In the genomic region with DNA sequence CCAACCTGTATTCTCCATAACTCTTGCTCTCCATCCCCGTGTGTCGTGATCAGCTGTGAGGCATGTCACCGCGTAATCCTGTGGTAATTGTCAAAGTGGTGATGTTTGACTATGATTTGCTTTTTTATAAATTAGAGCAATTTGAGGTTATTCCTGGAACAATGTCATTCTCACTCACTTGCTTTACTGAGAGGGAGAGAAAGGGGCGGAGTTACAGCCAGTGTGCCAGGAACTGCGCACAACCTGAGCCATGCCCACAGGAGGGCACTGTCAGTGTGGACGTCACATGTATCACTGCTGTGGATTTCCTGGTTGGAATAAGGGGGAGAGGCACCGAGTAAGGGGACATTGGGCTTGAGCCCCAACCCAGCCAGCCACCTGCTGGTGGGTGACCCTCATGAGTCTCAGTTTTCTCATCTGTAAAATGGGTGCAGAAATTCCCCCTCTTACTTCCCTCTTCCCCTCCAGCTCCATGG, we compare ENCODE assay signal across 22 cellular contexts. TPM values are rescaled to one million over a fixed set of nuclear protein-coding genes. Genes with fewer than 3 reads are reported as not detected.
A peak's percentile ranks its signal among the peaks of the same experiment; 100 is the strongest.
DNase-seq lines count a peak whose midpoint lies in the region; ATAC-seq, FAIRE-seq and TF ChIP-seq lines count a peak whose summit lies in the region.
"Had no signal": no experiment of that assay in that cellular context is flagged by ENCODE, and none has a peak within 500 bp of the region (broad histone marks: within the 10 kb centered on the region; RNA-seq: fewer than 3 reads in every experiment).

No MANE protein-coding gene starts in this region.

- H3K4ac ChIP-seq in IMR-90 (ENCODE audit: low read depth, low read length), result no peak overlapping the region

- in situ Hi-C loops in IMR-90 (cut with MboI; ENCODE audit: low sequenced_read_pairs), result no loop called here

- H3K14ac ChIP-seq in IMR-90 (replicated peaks; ENCODE audit: low read depth, low read length), result no peak overlapping the region

- peaks cover 2% of the 10 kb centered on the region for H3F3A ChIP-seq in SK-N-SH (replicated peaks; ENCODE audit: insufficient read depth)

- H3K4me1 Mint-ChIP-seq in endodermal cell, result peaks cover 12% of the 10 kb centered on the region
- peaks cover 15% of the 10 kb centered on the region for H3K4me1 Mint-ChIP-seq in activated CD4-positive, alpha-beta T cell treated with anti-CD3 and anti-CD28 coated beads for 36 hours
- H3K4me1 Mint-ChIP-seq in stimulated activated effector memory CD8-positive, alpha-beta T cell treated with anti-CD3 and anti-CD28 coated beads, Interleukin-12 subunit alpha, Interleukin-12 subunit beta, amount 100 ng/mL, for 72 hours, result peaks cover 29% of the 10 kb centered on the region

- H3K23ac ChIP-seq in IMR-90 (ENCODE audit: low read depth, low read length), result no peak overlapping the region

- H3K36me3 ChIP-seq in SK-N-SH (replicated peaks in 1 of 2; ENCODE audit: control insufficient read depth in 1 of 2, insufficient read depth in 2 of 2, low read length in 1 of 2), result peaks cover 0 to 2% of the 10 kb centered on the region in 2 experiments
- H3K36me3 ChIP-seq in IMR-90 (ENCODE audit: control insufficient read depth, insufficient read depth, low read length), result no peaks in the 10 kb centered on the region
- no peaks in the 10 kb centered on the region for H3K36me3 ChIP-seq in endodermal cell (ENCODE audit: control insufficient read depth, insufficient read depth, low read length)
- H3K36me3 ChIP-seq in small intestine (ENCODE audit: control insufficient read depth in 2 of 2, insufficient read depth in 2 of 2, low read length in 2 of 2), result no peaks in the 10 kb centered on the region
- H3K36me3 ChIP-seq: ovary, transverse colon had no signal

- intact Hi-C loops in IMR-90 (cut with micrococcal nuclease), result no loop called here
- intact Hi-C loops in activated CD4-positive, alpha-beta T cell treated with anti-CD3 and anti-CD28 coated beads for 36 hours (cut with DNase I, micrococcal nuclease), result no loop called here

- no peak overlapping the region for H4K8ac ChIP-seq in IMR-90 (ENCODE audit: low read depth in 2 of 2, low read length in 2 of 2)

- H2AFZ ChIP-seq in SK-N-SH (ENCODE audit: low read depth), result no peak overlapping the region
- H2AFZ ChIP-seq in IMR-90 (replicated peaks; ENCODE audit: low read length, poor library complexity), result no peak overlapping the region

- no peak overlapping the region for H2AK5ac ChIP-seq in IMR-90 (ENCODE audit: low read depth, low read length)

- H3K9me2 ChIP-seq in SK-N-SH, result no peaks in the 10 kb centered on the region

- H3K27me3 ChIP-seq in SK-N-SH (ENCODE audit: insufficient read depth) (no peaks in the 10 kb centered on the region), IMR-90 (ENCODE audit: control insufficient read depth, insufficient read depth, low read length) (no peaks in the 10 kb centered on the region), endodermal cell (ENCODE audit: control insufficient read depth, insufficient read depth, low read length, poor library complexity, severe bottlenecking) (peaks cover 3% of the 10 kb centered on the region), small intestine (ENCODE audit: control insufficient read depth in 2 of 2, insufficient read depth in 2 of 2, low read length in 2 of 2) (peaks cover 0 to 3% of the 10 kb centered on the region in 2 donors)
- H3K27me3 ChIP-seq: ovary had no signal

- TF ChIP-seq EP300 in SK-N-SH (IDR thresholded peaks at IDR 0.05; ENCODE audit: borderline replicate concordance in 1 of 2, low read depth in 1 of 2, low read length in 1 of 2), result no peak

- DNase-seq in SK-N-SH (peak; percentile 55), IMR-90 (no peak), endodermal cell (no peak), small intestine (peak; percentile 42), AG08395 (ENCODE audit: low spot score) (no peak)
- DNase-seq in activated CD4-positive, alpha-beta T cell treated with anti-CD3 and anti-CD28 coated beads for 36 hours, result no peak
- DNase-seq in stimulated activated effector memory CD8-positive, alpha-beta T cell treated with anti-CD3 and anti-CD28 coated beads, Interleukin-12 subunit alpha, Interleukin-12 subunit beta, amount 100 ng/mL, for 72 hours (ENCODE audit: low spot score in 2 of 2), result no peak
- DNase-seq: activated CD4-positive, CD25-positive, alpha-beta regulatory T cell; activated CD8-positive, alpha-beta T cell treated with anti-CD3 and anti-CD28 coated beads for 36 hours; activated effector memory CD4-positive, alpha-beta T cell treated with anti-CD3 and anti-CD28 coated beads, Interleukin-2, amount 50 U/mL, for 16 hours; activated T-cell treated with anti-CD3 and anti-CD28 coated beads for 4 hours; C1 segment of cervical spinal cord; Calu3; mesenchymal stem cell; NCI-H2171; ovary; RPMI8226; T-helper 9 cell; transverse colon had no signal

- POLR2A ChIA-PET in SK-N-SH (lab: Yijun Ruan, JAX) (interaction anchor here (0.6 to 0.7 kb wide), 2 partner anchors 31 to 56 kb away, joined by 3 read pairs; no protein-coding TSS in a partner anchor), IMR-90 (lab: Charles Lee; ENCODE audit: unreplicated experiment) (no interaction called here)
- POLR2A ChIA-PET in activated CD4-positive, alpha-beta T cell treated with anti-CD3 and anti-CD28 coated beads for 36 hours (lab: Charles Lee), result no interaction called here

- peaks cover 50 to 70% of the 10 kb centered on the region in 2 experiments for H3K4me1 ChIP-seq in SK-N-SH (ENCODE audit: control insufficient read depth in 1 of 2, insufficient read depth in 2 of 2, low read depth in 1 of 2, low read length in 1 of 2)
- peaks cover 30% of the 10 kb centered on the region for H3K4me1 ChIP-seq in IMR-90 (ENCODE audit: control insufficient read depth, insufficient read depth, low read length)
- H3K4me1 ChIP-seq in endodermal cell (ENCODE audit: control insufficient read depth, insufficient read depth, low read length), result peaks cover 17% of the 10 kb centered on the region
- H3K4me1 ChIP-seq in small intestine (ENCODE audit: control insufficient read depth in 2 of 2, insufficient read depth in 1 of 2, low read depth in 1 of 2, low read length in 1 of 2), result peaks cover 6 to 8% of the 10 kb centered on the region in 2 donors

- H3K9me1 ChIP-seq in IMR-90 (ENCODE audit: insufficient read depth, low read length), result peaks cover 15% of the 10 kb centered on the region

- H2BK5ac ChIP-seq in IMR-90 (ENCODE audit: low read depth, low read length, poor library complexity, severe bottlenecking), result no peak overlapping the region

- no peaks in the 10 kb centered on the region for H3K9me3 ChIP-seq in SK-N-SH
- H3K9me3 ChIP-seq in IMR-90 (ENCODE audit: control insufficient read depth, insufficient read depth, low read length), result no peaks in the 10 kb centered on the region
- no peaks in the 10 kb centered on the region for H3K9me3 ChIP-seq in endodermal cell (ENCODE audit: control insufficient read depth, low read length)
- H3K9me3 ChIP-seq in small intestine (ENCODE audit: control insufficient read depth, low read depth), result no peaks in the 10 kb centered on the region
- H3K9me3 ChIP-seq: ovary, transverse colon had no signal

- peaks cover 10% of the 10 kb centered on the region for H3K27me3 Mint-ChIP-seq in endodermal cell (ENCODE audit: insufficient read depth)
- peaks cover 7% of the 10 kb centered on the region for H3K27me3 Mint-ChIP-seq in activated CD4-positive, alpha-beta T cell treated with anti-CD3 and anti-CD28 coated beads for 36 hours

- no peaks in the 10 kb centered on the region for H3K36me3 Mint-ChIP-seq in endodermal cell (ENCODE audit: low read depth)
- H3K36me3 Mint-ChIP-seq in activated CD4-positive, alpha-beta T cell treated with anti-CD3 and anti-CD28 coated beads for 36 hours (ENCODE audit: low read depth), result no peaks in the 10 kb centered on the region
- no peaks in the 10 kb centered on the region for H3K36me3 Mint-ChIP-seq in stimulated activated effector memory CD8-positive, alpha-beta T cell treated with anti-CD3 and anti-CD28 coated beads, Interleukin-12 subunit alpha, Interleukin-12 subunit beta, amount 100 ng/mL, for 72 hours

- 89% methylated on average over 7 of the region's 8 CpGs for WGBS in SK-N-SH (ENCODE audit: low lambda C conversion rate)
- WGBS in IMR-90 (ENCODE audit: extremely low coverage in 2 of 2, insufficient read length in 1 of 2), 2 experiments, result no CpG with 5 or more reads among the region's 8 CpGs
- 93 to 100% methylated on average over 1 to 8 of the region's 8 CpGs for WGBS in endodermal cell (ENCODE audit: insufficient coverage in 1 of 2, insufficient read length in 1 of 2), 2 experiments
- WGBS in small intestine, 3 donors, result 71 to 88% (median 79%) methylated on average over 8 of the region's 8 CpGs

- H3K4me2 ChIP-seq in SK-N-SH (no peak overlapping the region), IMR-90 (ENCODE audit: low read depth, low read length) (no peak overlapping the region)

- CTCF ChIA-PET in SK-N-SH (lab: Yijun Ruan, JAX) (interaction anchor here (0.6 to 25.0 kb wide), 10 partner anchors 8 to 208 kb away, joined by 3 to 707 read pairs (median 4); no protein-coding TSS in a partner anchor), IMR-90 (lab: Yijun Ruan, JAX) (no interaction called here)
- CTCF ChIA-PET in activated CD4-positive, alpha-beta T cell treated with anti-CD3 and anti-CD28 coated beads for 36 hours (lab: Charles Lee), result no interaction called here

- H3K56ac ChIP-seq in IMR-90 (ENCODE audit: extremely low read depth, insufficient read depth, low read length), result no peak overlapping the region

- peaks cover 17% of the 10 kb centered on the region; the same call in 1 of the 2 replicates for H3K79me2 ChIP-seq in SK-N-SH (ENCODE audit: insufficient read depth)

- H2AK9ac ChIP-seq in IMR-90 (replicated peaks; ENCODE audit: low read depth, low read length, poor library complexity), result no peak overlapping the region

- no peak for TF ChIP-seq POLR2A in IMR-90 (IDR thresholded peaks at IDR 0.05; ENCODE audit: low read depth, low read length)

- FAIRE-seq in small intestine (lab: Jason Lieb, UNC), result no peak
- FAIRE-seq: colon had no signal

- H3K9me3 Mint-ChIP-seq in endodermal cell, result no peaks in the 10 kb centered on the region
- H3K9me3 Mint-ChIP-seq in activated CD4-positive, alpha-beta T cell treated with anti-CD3 and anti-CD28 coated beads for 36 hours (ENCODE audit: low read depth), result no peaks in the 10 kb centered on the region
- H3K9me3 Mint-ChIP-seq in stimulated activated effector memory CD8-positive, alpha-beta T cell treated with anti-CD3 and anti-CD28 coated beads, Interleukin-12 subunit alpha, Interleukin-12 subunit beta, amount 100 ng/mL, for 72 hours, result no peaks in the 10 kb centered on the region
- H3K9me3 Mint-ChIP-seq: activated CD8-positive, alpha-beta T cell treated with anti-CD3 and anti-CD28 coated beads for 36 hours had no signal

- H3K4me3 Mint-ChIP-seq in endodermal cell, result no peak overlapping the region
- no peak overlapping the region for H3K4me3 Mint-ChIP-seq in activated CD4-positive, alpha-beta T cell treated with anti-CD3 and anti-CD28 coated beads for 36 hours
- no peak overlapping the region for H3K4me3 Mint-ChIP-seq in stimulated activated effector memory CD8-positive, alpha-beta T cell treated with anti-CD3 and anti-CD28 coated beads, Interleukin-12 subunit alpha, Interleukin-12 subunit beta, amount 100 ng/mL, for 72 hours
- H3K4me3 Mint-ChIP-seq: activated CD8-positive, alpha-beta T cell treated with anti-CD3 and anti-CD28 coated beads for 36 hours had no signal

- no peak overlapping the region for H2BK15ac ChIP-seq in IMR-90 (ENCODE audit: low read depth, low read length)

- ATAC-seq in SK-N-SH treated with all-trans-retinoic acid at 6 μM for 48 hours (no peak), IMR-90 (ENCODE audit: low read depth) (no peak)
- ATAC-seq in activated CD4-positive, alpha-beta T cell treated with anti-CD3 and anti-CD28 coated beads for 36 hours, result no peak
- no peak for ATAC-seq in stimulated activated effector memory CD8-positive, alpha-beta T cell treated with anti-CD3 and anti-CD28 coated beads, Interleukin-12 subunit alpha, Interleukin-12 subunit beta, amount 100 ng/mL, for 72 hours
- ATAC-seq: activated CD8-positive, alpha-beta T cell treated with anti-CD3 and anti-CD28 coated beads for 36 hours; right cardiac atrium had no signal

- H3K9ac ChIP-seq in SK-N-SH (no peak overlapping the region), IMR-90 (ENCODE audit: low read depth, low read length) (no peak overlapping the region), endodermal cell (ENCODE audit: extremely low read depth, low read length, poor library complexity, severe bottlenecking) (no peak overlapping the region)

- H4K20me1 ChIP-seq in SK-N-SH (ENCODE audit: insufficient read depth), result peaks cover 16% of the 10 kb centered on the region; the same call in 1 of the 2 replicates
- H4K20me1 ChIP-seq in IMR-90 (ENCODE audit: insufficient read depth, low read length), result 0 out of 2 replicates have a peak, but pooled peaks cover 7% of the 10 kb centered on the region

- H3K4me3 ChIP-seq in SK-N-SH (ENCODE audit: low read depth in 2 of 2, low read length in 1 of 2) (no peak overlapping the region), IMR-90 (ENCODE audit: insufficient read depth, low read depth, low read length) (no peak overlapping the region), endodermal cell (ENCODE audit: low read length) (no peak overlapping the region), small intestine (ENCODE audit: low read depth in 1 of 2, low read length in 2 of 2) (no peak overlapping the region)
- H3K4me3 ChIP-seq: ovary, transverse colon had no signal

- no peak overlapping the region for H3K27ac ChIP-seq in SK-N-SH (ENCODE audit: low read depth in 2 of 2, low read length in 1 of 2)
- no peak overlapping the region for H3K27ac ChIP-seq in IMR-90 (ENCODE audit: insufficient read depth, low read length)
- no peak overlapping the region for H3K27ac ChIP-seq in endodermal cell (ENCODE audit: low read depth, low read length)
- H3K27ac ChIP-seq in small intestine (ENCODE audit: low read depth in 1 of 2, low read length in 1 of 2), result no peak overlapping the region
- H3K27ac ChIP-seq: ovary, transverse colon had no signal

- dilution Hi-C loops in IMR-90 (cut with HindIII; ENCODE audit: low sequenced_read_pairs, unreplicated experiment), result no loop called here

- H2BK120ac ChIP-seq in IMR-90 (ENCODE audit: low read depth, low read length), result no peak overlapping the region

- TF ChIP-seq RAD21 in SK-N-SH (IDR thresholded peaks at IDR 0.05; ENCODE audit: low read length) (peak; percentile 18; the same call in 1 of the 2 replicates), IMR-90 (IDR thresholded peaks at IDR 0.05; ENCODE audit: low read length) (no peak)

- no TSS peak for BruUV-seq in IMR-90 (replicated peaks; lab: Mats Ljungman, UMichigan)

- peaks cover 0 to 29% of the 10 kb centered on the region in 2 experiments; a peak in 2 of 4 replicates for H3K79me1 ChIP-seq in IMR-90 (ENCODE audit: low read depth in 1 of 2, low read length in 2 of 2)

- H4K91ac ChIP-seq in IMR-90 (ENCODE audit: insufficient read depth, low read depth, low read length), result no peak overlapping the region

- no peak overlapping the region for H4K5ac ChIP-seq in IMR-90 (ENCODE audit: low read depth, low read length)

- no peak; the same call in 1 of the 2 replicates for TF ChIP-seq CTCF in SK-N-SH (IDR thresholded peaks at IDR 0.05)
- TF ChIP-seq CTCF in IMR-90 (conservative IDR thresholded peaks at IDR 0.05; ENCODE audit: low read depth, low read length), result 0 out of 2 replicates have a peak, but pooled peaks have one; percentile 6
- peak; percentile 26 for TF ChIP-seq CTCF in endodermal cell (conservative IDR thresholded peaks at IDR 0.05)

- no peak overlapping the region for H3K18ac ChIP-seq in IMR-90 (ENCODE audit: low read depth, low read length)

- H3K27ac Mint-ChIP-seq in endodermal cell, result no peak overlapping the region
- H3K27ac Mint-ChIP-seq in activated CD4-positive, alpha-beta T cell treated with anti-CD3 and anti-CD28 coated beads for 36 hours, result no peak overlapping the region
- H3K27ac Mint-ChIP-seq in stimulated activated effector memory CD8-positive, alpha-beta T cell treated with anti-CD3 and anti-CD28 coated beads, Interleukin-12 subunit alpha, Interleukin-12 subunit beta, amount 100 ng/mL, for 72 hours, result no peak overlapping the region
- H3K27ac Mint-ChIP-seq: activated CD8-positive, alpha-beta T cell treated with anti-CD3 and anti-CD28 coated beads for 36 hours had no signal

- no peak overlapping the region for H2BK20ac ChIP-seq in IMR-90 (ENCODE audit: low read depth, low read length)

RNA-seq across cellular contexts. Expression of gene ADGRB2, which starts 6.9 kb away (rescaled TPM):
- polyA plus RNA-seq in SK-N-SH (2012; rRNA removed), result 10.6 and 13.0 TPM in 2 replicates
- polyA plus RNA-seq in SK-N-SH (2012; cell fraction: cytosol; rRNA removed), result 4.3 and 8.4 TPM in 2 replicates
- 41.8 and 66.9 TPM in 2 replicates for polyA plus RNA-seq in SK-N-SH (2012; cell fraction: nucleus; rRNA removed)
- 2.2 and 2.5 TPM in 2 replicates for total RNA-seq in IMR-90 (2012; rRNA removed)
- polyA plus RNA-seq in IMR-90 (2012; rRNA removed), result 11.9 TPM in 2 replicates
- 6.4 and 15.9 TPM in 2 replicates for polyA plus RNA-seq in IMR-90 (2012; cell fraction: cytosol; rRNA removed)
- polyA plus RNA-seq in IMR-90 (2012; cell fraction: nucleus; rRNA removed; ENCODE audit: low replicate concordance), result 38.7 and 77.7 TPM in 2 replicates
- 10 to 100 TPM; 13.1 to 22.7 TPM for total RNA-seq in endodermal cell
- polyA plus RNA-seq in endodermal cell (2013, experiment 1 of 2), result 37.3 TPM
- 34.7 TPM for polyA plus RNA-seq in endodermal cell (2013, experiment 2 of 2)
- 10 to 100 TPM in 1 of 3 donors, 1 to 10 TPM in 2; 4.8 to 18.3 (median 4.9) TPM for polyA plus RNA-seq in small intestine
- total RNA-seq in activated CD4-positive, alpha-beta T cell treated with anti-CD3 and anti-CD28 coated beads for 36 hours, result 1 to 10 TPM; 1.2 TPM

RNA-seq across cellular contexts. Expression of gene COL16A1, which starts 53.4 kb away (rescaled TPM):
- 9.0 and 10.4 TPM in 2 replicates for polyA plus RNA-seq in SK-N-SH (2012; rRNA removed)
- polyA plus RNA-seq in SK-N-SH (2012; cell fraction: cytosol; rRNA removed), result 3.0 and 3.8 TPM in 2 replicates
- 38.2 and 47.3 TPM in 2 replicates for polyA plus RNA-seq in SK-N-SH (2012; cell fraction: nucleus; rRNA removed)
- total RNA-seq in IMR-90 (2012; rRNA removed), result 28.6 and 34.2 TPM in 2 replicates
- 62.8 and 65.2 TPM in 2 replicates for polyA plus RNA-seq in IMR-90 (2012; rRNA removed)
- polyA plus RNA-seq in IMR-90 (2012; cell fraction: cytosol; rRNA removed), result 30.1 and 39.5 TPM in 2 replicates
- polyA plus RNA-seq in IMR-90 (2012; cell fraction: nucleus; rRNA removed; ENCODE audit: low replicate concordance), result 228 and 260 TPM in 2 replicates
- total RNA-seq in endodermal cell, result 1 to 10 TPM; 7.4 to 9.9 TPM
- polyA plus RNA-seq in endodermal cell (2013, experiment 1 of 2), result 3.6 TPM
- 2.7 TPM for polyA plus RNA-seq in endodermal cell (2013, experiment 2 of 2)
- polyA plus RNA-seq in small intestine, result 10 to 100 TPM; 12.3 to 18.1 (median 15.3) TPM
- total RNA-seq in activated CD4-positive, alpha-beta T cell treated with anti-CD3 and anti-CD28 coated beads for 36 hours, result under 1 TPM in 1 of 2 experiments, not detected in 1; 0.09 TPM

RNA-seq across cellular contexts. Expression of gene SPOCD1, which starts 58.6 kb away (rescaled TPM):
- polyA plus RNA-seq in SK-N-SH (2012; rRNA removed), result 10.7 and 12.5 TPM in 2 replicates
- polyA plus RNA-seq in SK-N-SH (2012; cell fraction: cytosol; rRNA removed), result 3.8 and 5.7 TPM in 2 replicates
- polyA plus RNA-seq in SK-N-SH (2012; cell fraction: nucleus; rRNA removed), result 42.6 and 46.9 TPM in 2 replicates
- total RNA-seq in IMR-90 (2012; rRNA removed), result 42.2 and 59.7 TPM in 2 replicates
- polyA plus RNA-seq in IMR-90 (2012; rRNA removed), result 132 and 135 TPM in 2 replicates
- 61.6 and 91.4 TPM in 2 replicates for polyA plus RNA-seq in IMR-90 (2012; cell fraction: cytosol; rRNA removed)
- polyA plus RNA-seq in IMR-90 (2012; cell fraction: nucleus; rRNA removed; ENCODE audit: low replicate concordance), result 471 and 772 TPM in 2 replicates
- total RNA-seq in endodermal cell, result 1 to 10 TPM; 2.0 to 3.1 TPM
- 1.00 TPM for polyA plus RNA-seq in endodermal cell (2013, experiment 1 of 2)
- polyA plus RNA-seq in endodermal cell (2013, experiment 2 of 2), result 1.4 TPM
- polyA plus RNA-seq in small intestine, result 1 to 10 TPM in 1 of 3 donors, under 1 TPM in 1, not detected in 1; 0.81 to 1.1 TPM
- total RNA-seq in activated CD4-positive, alpha-beta T cell treated with anti-CD3 and anti-CD28 coated beads for 36 hours, result under 1 TPM; 0.79 to 0.91 TPM
- total RNA-seq: activated CD8-positive, alpha-beta T cell treated with anti-CD3 and anti-CD28 coated beads for 36 hours had no signal

Comparison
In these comparisons a context has a peak if more than half of its experiments do, and no peak if none do; other contexts are left out.
1. DNase-seq: peak in SK-N-SH (single experiment) and small intestine (single experiment); none in IMR-90 (single experiment), endodermal cell (single experiment), AG08395 (single experiment), activated CD4-positive, alpha-beta T cell treated with anti-CD3 and anti-CD28 coated beads for 36 hours (single experiment) and stimulated activated effector memory CD8-positive, alpha-beta T cell treated with anti-CD3 and anti-CD28 coated beads, Interleukin-12 subunit alpha, Interleukin-12 subunit beta, amount 100 ng/mL, for 72 hours (0 of 2).
2. RNA of gene COL16A1, which starts 53.4 kb away (total RNA-seq): 28.6 to 34.2 TPM in IMR-90 and 7.4 to 9.9 TPM in endodermal cell; 0.09 TPM in activated CD4-positive, alpha-beta T cell treated with anti-CD3 and anti-CD28 coated beads for 36 hours; every median in the first group is over 4 times any median in the second.
3. RNA of gene SPOCD1, which starts 58.6 kb away (total RNA-seq): 42.2 to 59.7 TPM in IMR-90; 2.0 to 3.1 TPM in endodermal cell and 0.79 to 0.91 TPM in activated CD4-positive, alpha-beta T cell treated with anti-CD3 and anti-CD28 coated beads for 36 hours; every median in the first group is over 10 times any median in the second.